Comparison of ENCODE assay signal across 8 cellular contexts in genomic region chr15:84878504-84878903, GRCh38. TPM values are rescaled to one million over a fixed set of nuclear protein-coding genes. Genes with fewer than 3 reads are reported as not detected.
DNase-seq lines count a peak whose midpoint lies in the region; ATAC-seq and TF ChIP-seq lines count a peak whose summit lies in the region.

No MANE protein-coding gene starts in this region.

- H3K27ac ChIP-seq in colonic mucosa (no peak overlapping the region), lung (ENCODE audit: low read depth in 1 of 2, low read length in 1 of 2) (no peak overlapping the region)

- peak; percentile 93 for ATAC-seq in activated CD4-positive, alpha-beta T cell treated with anti-CD3 and anti-CD28 coated beads for 36 hours
- ATAC-seq in lung (ENCODE audit: insufficient read depth, low FRiP score): no peak
- ATAC-seq in HG02870 (IDR thresholded peaks at IDR 0.05; ENCODE audit: unreplicated experiment): no peak

- DNase-seq in DMS153 treated with DMSO at 0.1 percent for 48 hours (lab: John Stamatoyannopoulos, UW; ENCODE audit: unreplicated experiment): peak; percentile 23
- DNase-seq in DMS153 (lab: John Stamatoyannopoulos, UW): no peak
- DNase-seq in NCI-H1105 treated with DMSO at 0.1 percent for 48 hours (lab: John Stamatoyannopoulos, UW): peak; percentile 23
- peak; percentile 84 for DNase-seq in activated CD4-positive, alpha-beta T cell treated with anti-CD3 and anti-CD28 coated beads for 36 hours
- DNase-seq in colonic mucosa: peak; percentile 65
- peak; percentile 66 for DNase-seq in lung (ENCODE audit: low spot score)
- DNase-seq in stimulated activated CD8-positive, alpha-beta memory T cell treated with anti-CD3 and anti-CD28 coated beads, Interleukin-12 subunit alpha, Interleukin-12 subunit beta, amount 100 ng/mL, for 24 hours (ENCODE audit: extremely low read depth): peak; percentile 19

- no peak overlapping the region for H3K4me3 Mint-ChIP-seq in activated CD4-positive, alpha-beta T cell treated with anti-CD3 and anti-CD28 coated beads for 36 hours

- no peaks in the 10 kb centered on the region for H3K9me3 Mint-ChIP-seq in activated CD4-positive, alpha-beta T cell treated with anti-CD3 and anti-CD28 coated beads for 36 hours (ENCODE audit: low read depth)

- H3K4me3 ChIP-seq in colonic mucosa: no peak overlapping the region
- H3K4me3 ChIP-seq in lung: no peak overlapping the region

- WGBS in lung, 2 donors: 33 to 49% methylated on average over 4 of the region's 4 CpGs

- no peaks in the 10 kb centered on the region for H3K36me3 ChIP-seq in colonic mucosa
- H3K36me3 ChIP-seq in lung (ENCODE audit: control insufficient read depth in 2 of 2, insufficient read depth in 2 of 2, low read length in 2 of 2): no peaks in the 10 kb centered on the region

- H3K27ac Mint-ChIP-seq in activated CD4-positive, alpha-beta T cell treated with anti-CD3 and anti-CD28 coated beads for 36 hours: no peak overlapping the region

- H3K27me3 ChIP-seq in colonic mucosa: no peaks in the 10 kb centered on the region
- no peaks in the 10 kb centered on the region for H3K27me3 ChIP-seq in lung (ENCODE audit: control insufficient read depth, insufficient read depth)

- no peaks in the 10 kb centered on the region for H3K9me3 ChIP-seq in colonic mucosa
- no peaks in the 10 kb centered on the region for H3K9me3 ChIP-seq in lung (ENCODE audit: control insufficient read depth in 2 of 2, insufficient read depth in 1 of 2, low read length in 1 of 2)

- POLR2A ChIA-PET in activated CD4-positive, alpha-beta T cell treated with anti-CD3 and anti-CD28 coated beads for 36 hours (lab: Charles Lee): no interaction called here

- no peaks in the 10 kb centered on the region for H3K36me3 Mint-ChIP-seq in activated CD4-positive, alpha-beta T cell treated with anti-CD3 and anti-CD28 coated beads for 36 hours (ENCODE audit: low read depth)

- no peak overlapping the region for H3K9ac ChIP-seq in colonic mucosa (ENCODE audit: low read depth in 2 of 2, low read length in 2 of 2)

- intact Hi-C loops in activated CD4-positive, alpha-beta T cell treated with anti-CD3 and anti-CD28 coated beads for 36 hours (cut with DNase I, micrococcal nuclease): loop anchor here (1.0 to 2.0 kb wide), 6 partner anchors 50 to 290 kb away; partner anchors contain the start of gene WDR73 (in 2 of the 2)
- intact Hi-C loops in colonic mucosa (cut with DNase I): loop anchor here (5.0 kb wide), 1 partner anchor 46 kb away; no protein-coding TSS in a partner anchor

- TF ChIP-seq CTCF in colonic mucosa (IDR thresholded peaks at IDR 0.05) (peak; percentile 52), lung (IDR thresholded peaks at IDR 0.05; ENCODE audit: control extremely low read depth, extremely low read depth) (peak; percentile 59)

- H3K4me1 ChIP-seq in colonic mucosa (no peaks in the 10 kb centered on the region), lung (ENCODE audit: control insufficient read depth in 2 of 2, insufficient read depth in 2 of 2, low read length in 2 of 2) (peaks cover 0 to 1% of the 10 kb centered on the region in 2 donors)

- no peaks in the 10 kb centered on the region for H3K4me1 Mint-ChIP-seq in activated CD4-positive, alpha-beta T cell treated with anti-CD3 and anti-CD28 coated beads for 36 hours

- CTCF ChIA-PET in activated CD4-positive, alpha-beta T cell treated with anti-CD3 and anti-CD28 coated beads for 36 hours (lab: Charles Lee): interaction anchor here (0.6 to 2.0 kb wide), 14 partner anchors 8 to 292 kb away, joined by 3 to 12 read pairs (median 4); partner anchors contain the start of genes WDR73 and ZSCAN2

- no peaks in the 10 kb centered on the region for H3K27me3 Mint-ChIP-seq in activated CD4-positive, alpha-beta T cell treated with anti-CD3 and anti-CD28 coated beads for 36 hours

RNA-seq across cellular contexts. Expression of gene SLC28A1, which starts 6.0 kb away (rescaled TPM):
- not detected for total RNA-seq in activated CD4-positive, alpha-beta T cell treated with anti-CD3 and anti-CD28 coated beads for 36 hours
- under 1 TPM in 1 of 2 donors, not detected in 1; 0.80 TPM for total RNA-seq in colonic mucosa
- total RNA-seq in lung: under 1 TPM in 1 of 2 donors, not detected in 1; 0.06 TPM
- not detected for polyA plus RNA-seq in lung
